Comparison of ENCODE assay signal across 1 cellular context in the genomic region with DNA sequence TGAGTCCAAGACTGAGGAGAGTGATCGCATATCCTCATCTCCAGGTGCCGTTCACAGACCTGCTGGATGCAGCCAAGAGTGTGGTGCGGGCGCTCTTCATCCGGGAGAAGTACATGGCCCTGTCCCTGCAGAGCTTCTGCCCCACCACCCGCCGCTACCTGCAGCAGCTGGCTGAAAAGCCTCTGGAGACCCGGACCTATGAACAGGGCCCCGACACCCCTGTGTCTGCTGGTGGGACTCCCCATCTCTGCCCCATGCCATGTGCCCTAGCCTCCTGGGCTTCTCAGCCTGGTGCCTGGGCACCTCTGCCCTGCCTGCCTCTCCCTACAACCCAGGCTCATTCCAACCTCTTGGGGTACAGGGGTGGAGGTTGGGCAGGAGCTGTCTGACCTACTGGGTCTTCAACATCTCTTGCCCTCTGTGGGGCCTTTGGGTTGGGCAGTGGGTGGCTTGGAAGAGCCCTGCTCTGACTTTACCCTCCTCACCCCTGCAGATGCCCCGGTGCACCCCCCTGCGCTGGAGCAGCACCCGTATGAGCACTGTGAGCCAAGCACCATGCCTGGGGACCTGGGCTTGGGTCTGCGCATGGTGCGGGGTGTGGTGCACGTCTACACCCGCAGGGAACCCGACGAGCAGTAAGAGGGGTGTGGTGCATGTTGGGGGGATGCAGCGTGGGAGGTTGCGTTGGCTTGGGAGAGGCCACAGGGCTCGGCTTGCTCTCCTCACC.
TF ChIP-seq lines count a peak whose summit lies in the region.

No MANE protein-coding gene starts in this region.

TF ChIP-seq in IMR-90, 13 proteins besides CTCF, POLR2A, EP300 and RAD21:
- TF ChIP-seq, protein P1, sequence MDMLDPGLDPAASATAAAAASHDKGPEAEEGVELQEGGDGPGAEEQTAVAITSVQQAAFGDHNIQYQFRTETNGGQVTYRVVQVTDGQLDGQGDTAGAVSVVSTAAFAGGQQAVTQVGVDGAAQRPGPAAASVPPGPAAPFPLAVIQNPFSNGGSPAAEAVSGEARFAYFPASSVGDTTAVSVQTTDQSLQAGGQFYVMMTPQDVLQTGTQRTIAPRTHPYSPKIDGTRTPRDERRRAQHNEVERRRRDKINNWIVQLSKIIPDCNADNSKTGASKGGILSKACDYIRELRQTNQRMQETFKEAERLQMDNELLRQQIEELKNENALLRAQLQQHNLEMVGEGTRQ (IDR thresholded peaks at IDR 0.05; ENCODE audit: low read depth, low read length): no peak
- TF ChIP-seq MXI1 (IDR thresholded peaks at IDR 0.05; ENCODE audit: borderline replicate concordance, low read depth, low read length): no peak
- TF ChIP-seq RCOR1 (IDR thresholded peaks at IDR 0.05; ENCODE audit: insufficient replicate concordance, low read length): no peak
- no peak for TF ChIP-seq RFX5 (IDR thresholded peaks at IDR 0.05; ENCODE audit: low read depth, low read length)
- no peak for TF ChIP-seq FOS (IDR thresholded peaks at IDR 0.05; ENCODE audit: low read depth, low read length)
- TF ChIP-seq SMC3 (IDR thresholded peaks at IDR 0.05; ENCODE audit: low read depth, low read length): no peak
TF ChIP-seq in IMR-90: peak in this region for 0.
